Comparison of ENCODE assay signal across 19 cellular contexts in the genomic region with DNA sequence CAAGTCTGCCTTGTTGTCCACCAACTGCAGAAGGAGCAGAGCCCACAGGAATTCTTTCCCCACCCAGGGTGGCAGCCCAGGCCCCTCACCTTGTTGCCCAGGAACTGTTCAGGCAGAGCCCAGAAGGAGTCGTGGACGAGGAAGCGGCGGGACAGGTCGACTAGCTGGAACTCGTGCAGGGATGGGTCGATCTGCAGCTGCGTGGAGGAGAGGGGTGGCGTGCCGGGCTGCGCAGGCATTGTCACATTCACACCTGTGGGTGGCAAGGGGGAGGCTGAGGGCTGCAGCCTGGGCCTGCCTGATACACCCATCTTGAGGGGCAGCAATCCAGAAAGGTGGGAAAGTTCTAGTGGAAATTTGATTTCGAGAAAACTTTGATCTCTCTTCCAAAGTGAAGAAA.
"Had no signal": no experiment of that assay in that cellular context is flagged by ENCODE, and none has a peak within 500 bp of the region (broad histone marks: within the 10 kb centered on the region; RNA-seq: fewer than 3 reads in every experiment).

No MANE protein-coding gene starts in this region.

- ATAC-seq: left cardiac atrium; left colon; left lobe of liver; left lung; lower lobe of right lung; mucosa of descending colon; naive thymus-derived CD4-positive, alpha-beta T cell had no signal

- DNase-seq: hippocampal formation; hypothalamus; immature natural killer cell; islet precursor cell; kidney; kidney glomerular epithelial cell; left cardiac atrium; left colon; left ventricle myocardium inferior; lower lobe of right lung; mammary epithelial cell; mesenchymal stem cell; mesendoderm; midbrain; mucosa of descending colon; naive B cell; naive thymus-derived CD4-positive, alpha-beta T cell had no signal
